Comparison of ENCODE assay signal across 11 cellular contexts in the genomic region with DNA sequence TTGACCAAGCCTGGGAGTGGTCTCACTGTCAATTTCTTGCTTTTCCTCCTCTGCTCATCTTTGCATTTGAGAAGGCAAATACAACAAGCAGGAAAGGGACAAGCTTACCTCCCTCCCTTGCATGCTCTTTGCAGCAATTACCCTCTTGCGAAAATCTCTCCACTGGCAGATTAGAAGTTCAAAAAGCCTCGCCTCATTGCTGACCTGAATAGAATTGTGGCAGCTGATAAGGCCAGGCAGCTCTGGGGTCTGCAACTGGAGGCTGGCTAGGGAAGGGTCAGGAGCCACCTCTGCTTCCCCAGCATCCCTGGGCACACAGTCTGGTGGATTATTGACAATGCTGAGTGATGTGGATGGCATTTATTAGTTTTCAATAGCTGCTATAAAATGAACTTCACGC.
"Had no signal": no experiment of that assay in that cellular context is flagged by ENCODE, and none has a peak within 500 bp of the region (broad histone marks: within the 10 kb centered on the region; RNA-seq: fewer than 3 reads in every experiment).

No MANE protein-coding gene starts in this region.

- H3K36me3 ChIP-seq: HAP-1 had no signal

- ATAC-seq: HCT116, HepG2, K562 had no signal

- H3K4me3 ChIP-seq: GM23248, HAP-1, K562 had no signal

- DNase-seq: GM23248, GOT3, H7, HFFc6, IMR-90, KG1 had no signal

- H3K27ac Mint-ChIP-seq: HFFc6 had no signal

- H3K27ac ChIP-seq: GM23248, HL-60 had no signal

- H3K4me3 Mint-ChIP-seq: HFFc6 had no signal

- H2AFZ ChIP-seq: GM23248 had no signal

- H3K9me3 ChIP-seq: HAP-1 had no signal

- H3K9ac ChIP-seq: GM23248 had no signal
